8 cellular contexts compared by ENCODE assay signal in the genomic region with DNA sequence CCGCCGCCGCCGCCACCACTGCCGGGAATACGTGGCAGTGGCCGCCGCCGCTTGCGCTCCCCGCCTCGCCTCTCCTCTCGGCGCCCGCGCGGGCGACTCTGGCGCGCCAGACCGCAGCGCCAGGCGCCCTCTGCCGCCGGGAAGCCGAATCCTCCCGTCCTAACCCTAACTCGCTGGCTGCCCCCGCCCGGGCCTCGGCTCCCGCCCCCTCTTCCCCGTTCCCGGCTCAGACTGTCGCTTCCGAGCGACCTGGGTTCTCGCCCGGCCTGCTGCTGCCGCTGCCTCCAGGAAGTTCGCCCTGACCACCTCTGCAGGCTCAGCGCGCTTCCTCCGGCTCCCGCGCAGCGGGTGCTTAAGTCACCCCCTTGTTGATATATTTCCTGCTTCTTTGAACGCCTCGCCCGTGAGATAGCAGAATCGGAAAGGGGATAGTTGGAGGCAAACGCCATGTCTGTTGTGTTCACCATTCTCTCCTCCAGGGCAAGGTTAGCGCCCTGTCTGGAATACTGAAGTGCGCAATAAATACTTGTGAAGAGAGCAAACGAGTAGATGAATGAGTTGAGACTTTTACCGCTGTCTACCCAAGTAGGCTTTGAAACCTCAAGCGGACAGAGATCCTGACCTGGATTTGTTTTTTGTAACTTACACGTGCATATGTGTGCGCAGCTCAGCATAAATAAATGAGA. TPM values are rescaled to one million over a fixed set of nuclear protein-coding genes. Genes with fewer than 3 reads are reported as not detected.
DNase-seq lines count a peak whose midpoint lies in the region; ATAC-seq and TF ChIP-seq lines count a peak whose summit lies in the region.

A gene with protein sequence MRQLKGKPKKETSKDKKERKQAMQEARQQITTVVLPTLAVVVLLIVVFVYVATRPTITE (minus strand): TSS at position 100 of the 686 bp plus-strand sequence. CDS start 64,202 bp downstream, outside the sequence.

- no peaks in the 10 kb centered on the region for H3K9me3 Mint-ChIP-seq in activated naive CD4-positive, alpha-beta T cell treated with anti-CD3 and anti-CD28 coated beads, Interleukin-2, amount 10 ng/mL, durations not matched to agents 7 days and 5 days

- H3K36me3 Mint-ChIP-seq in activated naive CD4-positive, alpha-beta T cell treated with anti-CD3 and anti-CD28 coated beads, Interleukin-2, amount 10 ng/mL, durations not matched to agents 7 days and 5 days: no peaks in the 10 kb centered on the region

- TF ChIP-seq CTCF in GM10266 (IDR thresholded peaks at IDR 0.05; ENCODE audit: control insufficient read depth, insufficient read depth, low read depth, missing control alignments): peak; percentile 85
- peak in 1 of 3 donors; percentile 35 for TF ChIP-seq CTCF in omental fat pad (IDR thresholded peaks at IDR 0.05)

- peak within 1 kb of the TSS; percentile 80 for H3K27ac Mint-ChIP-seq in activated naive CD4-positive, alpha-beta T cell treated with anti-CD3 and anti-CD28 coated beads, Interleukin-2, amount 10 ng/mL, durations not matched to agents 7 days and 5 days

- H3K9me3 ChIP-seq in SK-N-MC (ENCODE audit: low read depth, low read length): no peaks in the 10 kb centered on the region
- H3K9me3 ChIP-seq in thymus (ENCODE audit: control insufficient read depth): no peaks in the 10 kb centered on the region

- H3K9ac ChIP-seq in SK-N-MC (ENCODE audit: insufficient read length): peak within 1 kb of the TSS; percentile 70

- WGBS in thymus: 7% methylated on average over 59 of the region's 59 CpGs

- H3K4me1 Mint-ChIP-seq in activated naive CD4-positive, alpha-beta T cell treated with anti-CD3 and anti-CD28 coated beads, Interleukin-2, amount 10 ng/mL, durations not matched to agents 7 days and 5 days: peaks cover 34% of the 10 kb centered on the region

- peak within 1 kb of the TSS; percentile 86 for H3K4me3 Mint-ChIP-seq in activated naive CD4-positive, alpha-beta T cell treated with anti-CD3 and anti-CD28 coated beads, Interleukin-2, amount 10 ng/mL, durations not matched to agents 7 days and 5 days

- peaks cover 4% of the 10 kb centered on the region for H3K4me1 ChIP-seq in thymus (ENCODE audit: control insufficient read depth, insufficient read depth, low read length)

- H3K36me3 ChIP-seq in SK-N-MC (ENCODE audit: insufficient read depth, low read length) (no peaks in the 10 kb centered on the region), thymus (ENCODE audit: control insufficient read depth, insufficient read depth) (no peaks in the 10 kb centered on the region)

- peak within 1 kb of the TSS; percentile 91 for H3K4me3 ChIP-seq in SK-N-MC
- H3K4me3 ChIP-seq in thymus (ENCODE audit: low read length): peak within 1 kb of the TSS; percentile 73

- H3K27ac ChIP-seq in SK-N-MC (no peak within 1 kb of the TSS), thymus (ENCODE audit: low read depth) (peak within 1 kb of the TSS; percentile 64)

- DNase-seq in GM10266 (ENCODE audit: extremely low spot score) (peak; percentile 88), NAMALWA (ENCODE audit: low spot score) (peak; percentile 69), SK-N-MC (ENCODE audit: low read depth, low spot score) (no peak), glomerular endothelial cell (ENCODE audit: extremely low read depth, low read depth, low spot score) (no peak), omental fat pad (ENCODE audit: low spot score) (peak; percentile 38)
- DNase-seq in activated naive CD4-positive, alpha-beta T cell treated with anti-CD3 and anti-CD28 coated beads, Interleukin-2, amount 10 ng/mL, durations not matched to agents 7 days and 5 days: peak; percentile 81

- H3K27me3 ChIP-seq in thymus (ENCODE audit: control insufficient read depth, insufficient read depth): no peaks in the 10 kb centered on the region

- peak; percentile 79 for ATAC-seq in HG02571 (IDR thresholded peaks at IDR 0.05; ENCODE audit: unreplicated experiment)
- ATAC-seq in omental fat pad (ENCODE audit: low FRiP score): peak; percentile 92

- H3K27me3 Mint-ChIP-seq in activated naive CD4-positive, alpha-beta T cell treated with anti-CD3 and anti-CD28 coated beads, Interleukin-2, amount 10 ng/mL, durations not matched to agents 7 days and 5 days: peaks cover 9% of the 10 kb centered on the region

- CTCF ChIA-PET in activated naive CD4-positive, alpha-beta T cell treated with anti-CD3 and anti-CD28 coated beads, Interleukin-2, amount 10 ng/mL, durations not matched to agents 7 days and 5 days (lab: Charles Lee): interaction anchor here (1.0 to 1.5 kb wide), 2 partner anchors 14 to 307 kb away, joined by 3 to 5 read pairs; no protein-coding TSS in a partner anchor

RNA-seq across cellular contexts. Expression of the gene that starts here (rescaled TPM):
- total RNA-seq in glomerular endothelial cell (12.6 and 24.0 TPM in 2 replicates), omental fat pad (10 to 100 TPM in 3 of 4 donors, 1 to 10 TPM in 1; 8.5 to 30.1 (median 20.9) TPM)
- polyA plus RNA-seq in thymus: 41.3 TPM

Comparison
In these comparisons a context has a peak if more than half of its experiments do, and no peak if none do; other contexts are left out.
1. DNase-seq: peak in GM10266 (single experiment), NAMALWA (single experiment), activated naive CD4-positive, alpha-beta T cell treated with anti-CD3 and anti-CD28 coated beads, Interleukin-2, amount 10 ng/mL, durations not matched to agents 7 days and 5 days (single experiment) and omental fat pad (single experiment); none in SK-N-MC (single experiment) and glomerular endothelial cell (single experiment).